ENCODE assay signal across 26 cellular contexts in genomic region chr10:423167-423566, GRCh38.
"Had no signal": no experiment of that assay in that cellular context is flagged by ENCODE, and none has a peak within 500 bp of the region (broad histone marks: within the 10 kb centered on the region; RNA-seq: fewer than 3 reads in every experiment).

No MANE protein-coding gene starts in this region.

- H3K27ac ChIP-seq: adrenal gland, body of pancreas, esophagus squamous epithelium, gastroesophageal sphincter had no signal

- H3K4me3 ChIP-seq: adrenal gland, body of pancreas, esophagus squamous epithelium, gastroesophageal sphincter had no signal

- H3K27me3 ChIP-seq: adrenal gland, body of pancreas, esophagus squamous epithelium, gastroesophageal sphincter had no signal

- ATAC-seq: activated CD4-positive, alpha-beta T cell treated with anti-CD3 and anti-CD28 coated beads for 36 hours; activated CD8-positive, alpha-beta memory T cell treated with anti-CD3 and anti-CD28 coated beads, Interleukin-2, amount 10 ng/mL, durations not matched to agents 7 days and 5 days; activated CD8-positive, alpha-beta T cell treated with anti-CD3 and anti-CD28 coated beads, Interleukin-2, amount 10 ng/mL, durations not matched to agents 7 days and 5 days; activated naive CD8-positive, alpha-beta T cell treated with anti-CD3 and anti-CD28 coated beads, Interleukin-2, amount 50 U/mL, for 24 hours; body of pancreas; effector memory CD8-positive, alpha-beta T cell; gastroesophageal sphincter had no signal

- DNase-seq: activated CD4-positive, alpha-beta memory T cell treated with anti-CD3 and anti-CD28 coated beads for 36 hours; activated CD4-positive, alpha-beta T cell treated with anti-CD3 and anti-CD28 coated beads for 36 hours; activated CD4-positive, alpha-beta T cell treated with anti-CD3 and anti-CD28 coated beads, Interleukin-2, amount 10 ng/mL, durations not matched to agents 24 days and 14 days; activated CD4-positive, CD25-positive, alpha-beta regulatory T cell; activated CD4-positive, CD25-positive, alpha-beta regulatory T cell treated with anti-CD3 and anti-CD28 coated beads, Interleukin-2, amount 50 U/mL, for 72 hours; activated CD8-positive, alpha-beta memory T cell treated with anti-CD3 and anti-CD28 coated beads, Interleukin-2, amount 10 ng/mL, durations not matched to agents 7 days and 5 days; activated CD8-positive, alpha-beta memory T cell treated with anti-CD3 and anti-CD28 coated beads, Interleukin-2, amount 50 U/mL, for 4 hours; activated CD8-positive, alpha-beta T cell treated with anti-CD3 and anti-CD28 coated beads, Interleukin-2, amount 10 ng/mL, durations not matched to agents 7 days and 5 days; activated effector memory CD4-positive, alpha-beta T cell treated with anti-CD3 and anti-CD28 coated beads, Interleukin-2, amount 50 U/mL, for 16 hours; activated naive CD4-positive, alpha-beta T cell treated with anti-CD3 and anti-CD28 coated beads for 36 hours; activated naive CD8-positive, alpha-beta T cell treated with anti-CD3 and anti-CD28 coated beads for 36 hours; activated naive CD8-positive, alpha-beta T cell treated with anti-CD3 and anti-CD28 coated beads, Interleukin-2, amount 50 U/mL, for 24 hours; activated T-cell treated with anti-CD3 and anti-CD28 coated beads, Interleukin-2, amount 50 U/mL, for 1 hour; activated T-cell treated with anti-CD3 and anti-CD28 coated beads, Interleukin-2, amount 50 U/mL, for 48 hours; adrenal gland; aorta; body of pancreas; cortex of kidney; dermis blood vessel endothelial cell; effector CD4-positive, alpha-beta T cell; effector memory CD8-positive, alpha-beta T cell; erythroblast; esophagus squamous epithelium; foreskin melanocyte; T-helper 2 cell had no signal

- H3K9me3 ChIP-seq: adrenal gland, body of pancreas, esophagus squamous epithelium, gastroesophageal sphincter had no signal

- H3K4me1 ChIP-seq: adrenal gland, body of pancreas, esophagus squamous epithelium, gastroesophageal sphincter had no signal
